Comparison of ENCODE assay signal across 8 cellular contexts in the genomic region with DNA sequence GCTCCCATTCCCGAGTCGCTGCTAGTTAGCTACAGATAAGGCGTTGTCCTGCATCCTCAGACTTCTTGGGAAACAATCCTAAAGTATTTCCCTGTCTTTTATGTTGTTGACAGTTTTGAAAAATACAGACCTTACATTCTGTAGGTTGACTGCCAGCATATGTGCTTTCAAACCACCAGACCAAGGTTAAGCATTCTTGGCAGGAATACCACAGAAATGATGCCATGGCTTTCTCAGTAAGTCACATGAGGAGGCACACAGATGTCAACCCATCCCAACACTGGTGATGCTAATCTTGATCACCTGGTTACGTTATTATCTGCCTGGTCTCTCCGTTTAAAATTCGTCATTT. TPM values are rescaled to one million over a fixed set of nuclear protein-coding genes. Genes with fewer than 3 reads are reported as not detected.
DNase-seq lines count a peak whose midpoint lies in the region; TF ChIP-seq lines count a peak whose summit lies in the region.

No MANE protein-coding gene starts in this region.

- no peak overlapping the region for H2BK5ac ChIP-seq in neuronal stem cell (ENCODE audit: low read length)

- BruUV-seq in Caco-2 (replicated peaks; lab: Mats Ljungman, UMichigan), result no TSS peak

- peaks cover 3% of the 10 kb centered on the region for H3K79me1 ChIP-seq in neuronal stem cell (ENCODE audit: low read depth, low read length)

- H3K4me3 ChIP-seq in Caco-2 (ENCODE audit: low read depth, low read length) (peak overlapping the region; percentile 99), NT2/D1 (ENCODE audit: insufficient read length, low read depth) (peak overlapping the region; percentile 92), endodermal cell (ENCODE audit: low read length) (peak overlapping the region; percentile 92), neuronal stem cell (ENCODE audit: low read length in 2 of 2) (peak overlapping the region; percentile 87 to 93)

- WGBS in endodermal cell (ENCODE audit: insufficient coverage in 1 of 2, insufficient read length in 1 of 2), 2 experiments, result 51 to 73% methylated on average over 3 to 6 of the region's 6 CpGs
- no CpG with 5 or more reads among the region's 6 CpGs for WGBS in neuronal stem cell (ENCODE audit: extremely low coverage in 2 of 2, insufficient read length in 2 of 2, insufficient replicate concordance in 1 of 2), 2 donors

- H3K36me3 ChIP-seq in Caco-2 (ENCODE audit: control insufficient read depth, insufficient read depth, low read length) (no peaks in the 10 kb centered on the region; the same call in 1 of the 2 replicates), NT2/D1 (ENCODE audit: insufficient read depth, insufficient read length, low read length) (peaks cover 37% of the 10 kb centered on the region), endodermal cell (ENCODE audit: control insufficient read depth, insufficient read depth, low read length) (peaks cover 24% of the 10 kb centered on the region), neuronal stem cell (replicated peaks in 1 of 2; ENCODE audit: control insufficient read depth in 2 of 2, insufficient read depth in 2 of 2, low read length in 2 of 2) (peaks cover 7 to 50% of the 10 kb centered on the region in 2 donors)

- H2BK120ac ChIP-seq in neuronal stem cell (ENCODE audit: low read depth, low read length), result no peak overlapping the region

- no peak overlapping the region for H2AK5ac ChIP-seq in neuronal stem cell (ENCODE audit: low read depth, low read length)

- H3K27me3 Mint-ChIP-seq in Caco-2 (ENCODE audit: insufficient read depth, unreplicated experiment) (no peaks in the 10 kb centered on the region), endodermal cell (ENCODE audit: insufficient read depth) (no peaks in the 10 kb centered on the region)

- peak overlapping the region; percentile 93 for H2AFZ ChIP-seq in neuronal stem cell (ENCODE audit: low read length)

- H3K27ac Mint-ChIP-seq in Caco-2 (ENCODE audit: unreplicated experiment) (peak overlapping the region; percentile 97), endodermal cell (no peak overlapping the region)

- H3K27ac ChIP-seq in endodermal cell (ENCODE audit: low read depth, low read length) (no peak overlapping the region), neuronal stem cell (replicated peaks; ENCODE audit: low read length) (no peak overlapping the region)

- TF ChIP-seq CTCF in Caco-2 (IDR thresholded peaks at IDR 0.05; ENCODE audit: insufficient read depth in 1 of 2, low read depth in 1 of 2, low read length in 1 of 2, severe bottlenecking in 1 of 2, unreplicated experiment in 1 of 2) (no peak), endodermal cell (conservative IDR thresholded peaks at IDR 0.05) (no peak), GM20000 (IDR thresholded peaks at IDR 0.05; ENCODE audit: extremely low read depth, missing control alignments) (no peak)

- H3K9ac ChIP-seq in NT2/D1 (ENCODE audit: insufficient read length, low read depth) (peak overlapping the region; percentile 96), endodermal cell (ENCODE audit: extremely low read depth, low read length, poor library complexity, severe bottlenecking) (peak overlapping the region; percentile 88), neuronal stem cell (ENCODE audit: low read depth, low read length, poor library complexity) (no peak overlapping the region)

- peak overlapping the region; percentile 96 for H3K4me3 Mint-ChIP-seq in Caco-2 (ENCODE audit: unreplicated experiment)
- H3K4me3 Mint-ChIP-seq in endodermal cell, result peak overlapping the region; percentile 82

- no peaks in the 10 kb centered on the region for H3K4me1 Mint-ChIP-seq in Caco-2 (ENCODE audit: low read depth, unreplicated experiment)
- peaks cover 6% of the 10 kb centered on the region for H3K4me1 Mint-ChIP-seq in endodermal cell

- H4K8ac ChIP-seq in neuronal stem cell (ENCODE audit: low read depth, low read length), result no peak overlapping the region

- peaks cover 32% of the 10 kb centered on the region for H3K36me3 Mint-ChIP-seq in Caco-2 (ENCODE audit: insufficient read depth, unreplicated experiment)
- H3K36me3 Mint-ChIP-seq in endodermal cell (ENCODE audit: low read depth), result peaks cover 20% of the 10 kb centered on the region

- H3K23ac ChIP-seq in neuronal stem cell (ENCODE audit: low read depth, low read length, poor library complexity), result no peak overlapping the region

- no peak overlapping the region for H3K14ac ChIP-seq in neuronal stem cell (ENCODE audit: low read length)

- CTCF ChIA-PET in Caco-2 (lab: Charles Lee), result interaction anchor here (0.6 to 1.2 kb wide), 2 partner anchors 54 to 66 kb away, joined by 3 read pairs; no protein-coding TSS in a partner anchor

- no peak overlapping the region for H2BK12ac ChIP-seq in neuronal stem cell (ENCODE audit: low read length)

- H3K4me2 ChIP-seq in neuronal stem cell (ENCODE audit: insufficient read depth, low read length, poor library complexity, severe bottlenecking), result peak overlapping the region; percentile 74

- no peak overlapping the region for H4K91ac ChIP-seq in neuronal stem cell (ENCODE audit: low read depth, low read length, poor library complexity)

- no peaks in the 10 kb centered on the region for H3K27me3 ChIP-seq in Caco-2 (replicated peaks; ENCODE audit: control insufficient read depth, insufficient read depth, low read length)
- no peaks in the 10 kb centered on the region for H3K27me3 ChIP-seq in NT2/D1 (ENCODE audit: insufficient read depth, insufficient read length)
- H3K27me3 ChIP-seq in endodermal cell (ENCODE audit: control insufficient read depth, insufficient read depth, low read length, poor library complexity, severe bottlenecking), result no peaks in the 10 kb centered on the region
- no peaks in the 10 kb centered on the region for H3K27me3 ChIP-seq in neuronal stem cell (ENCODE audit: control insufficient read depth in 3 of 3, insufficient read depth in 3 of 3, low read depth in 1 of 3, low read length in 3 of 3)

- H3K9me3 ChIP-seq in Caco-2 (no peaks in the 10 kb centered on the region), NT2/D1 (ENCODE audit: insufficient read depth, low read length) (no peaks in the 10 kb centered on the region), endodermal cell (ENCODE audit: control insufficient read depth, low read length) (no peaks in the 10 kb centered on the region), neuronal stem cell (replicated peaks in 1 of 2; ENCODE audit: control insufficient read depth in 2 of 2, insufficient read depth in 1 of 2, low read depth in 1 of 2, low read length in 2 of 2) (no peaks in the 10 kb centered on the region)

- intact Hi-C loops in Caco-2 (cut with micrococcal nuclease; ENCODE audit: unreplicated experiment), result loop anchor here (2.0 to 10.0 kb wide), 3 partner anchors 47 to 131 kb away; a partner anchor contains a TSS

- H3K4ac ChIP-seq in neuronal stem cell (ENCODE audit: low read length), result no peak overlapping the region

- POLR2A ChIA-PET in Caco-2 (lab: Charles Lee), result interaction anchor here (0.6 to 1.4 kb wide), 6 partner anchors 38 to 713 kb away, joined by 3 to 11 read pairs (median 5); a partner anchor contains a TSS

- no peak overlapping the region for H3K18ac ChIP-seq in neuronal stem cell (ENCODE audit: low read length)

- H2BK15ac ChIP-seq in neuronal stem cell (ENCODE audit: low read length), result no peak overlapping the region

- H3K9me3 Mint-ChIP-seq in Caco-2 (ENCODE audit: unreplicated experiment) (no peaks in the 10 kb centered on the region), endodermal cell (no peaks in the 10 kb centered on the region)

- no peak for DNase-seq in Caco-2
- no peak for DNase-seq in NT2/D1 (ENCODE audit: low read depth, low spot score)
- DNase-seq in endodermal cell, result no peak
- DNase-seq in neuronal stem cell (ENCODE audit: low spot score), result no peak
- DNase-seq in GM20000 (ENCODE audit: low spot score), result no peak
- no peak for DNase-seq in UCSD-AML1 (lab: John Stamatoyannopoulos, UW; ENCODE audit: unreplicated experiment)
- no peak for DNase-seq in epidermal melanocyte (ENCODE audit: insufficient read length, low spot score)
- DNase-seq in activated CD8-positive, alpha-beta memory T cell treated with anti-CD3 and anti-CD28 coated beads for 24 hours, result no peak

- H3K4me1 ChIP-seq in Caco-2, result peaks cover 16% of the 10 kb centered on the region
- no peaks in the 10 kb centered on the region for H3K4me1 ChIP-seq in NT2/D1 (ENCODE audit: insufficient read depth, insufficient read length)
- no peaks in the 10 kb centered on the region for H3K4me1 ChIP-seq in endodermal cell (ENCODE audit: control insufficient read depth, insufficient read depth, low read length)
- H3K4me1 ChIP-seq in neuronal stem cell (ENCODE audit: control insufficient read depth in 2 of 2, insufficient read depth in 1 of 2, low read depth in 1 of 2, low read length in 2 of 2), result peaks cover 4% of the 10 kb centered on the region in 2 donors

RNA-seq across cellular contexts. Expression of a gene that starts 0.9 kb away (rescaled TPM):
- total RNA-seq in Caco-2 (2022) (30.4 and 30.8 TPM in 2 replicates), endodermal cell (10 to 100 TPM; 14.7 to 16.6 TPM)
- polyA plus RNA-seq in endodermal cell (2013, experiment 1 of 2), result 15.9 TPM
- 17.1 TPM for polyA plus RNA-seq in endodermal cell (2013, experiment 2 of 2)
- 12.1 TPM for polyA plus RNA-seq in neuronal stem cell (2013, experiment 1 of 2)
- 11.8 TPM for polyA plus RNA-seq in neuronal stem cell (2013, experiment 2 of 2)

RNA-seq across cellular contexts. Expression of a gene that starts 47.0 kb away (rescaled TPM):
- 407 and 408 TPM in 2 replicates for total RNA-seq in Caco-2 (2022)
- 100 to 1,000 TPM; 309 to 319 TPM for total RNA-seq in endodermal cell
- 190 TPM for polyA plus RNA-seq in endodermal cell (2013, experiment 1 of 2)
- 174 TPM for polyA plus RNA-seq in endodermal cell (2013, experiment 2 of 2)
- 68.7 TPM for polyA plus RNA-seq in neuronal stem cell (2013, experiment 1 of 2)
- polyA plus RNA-seq in neuronal stem cell (2013, experiment 2 of 2), result 64.6 TPM

RNA-seq across cellular contexts. Expression of a gene that starts 49.6 kb away (rescaled TPM):
- total RNA-seq in Caco-2 (2022), result 34.6 and 34.9 TPM in 2 replicates
- total RNA-seq in endodermal cell, result 10 to 100 TPM; 34.5 to 48.7 TPM
- polyA plus RNA-seq in endodermal cell (2013, experiment 1 of 2), result 60.4 TPM
- 57.4 TPM for polyA plus RNA-seq in endodermal cell (2013, experiment 2 of 2)
- polyA plus RNA-seq in neuronal stem cell (2013, experiment 1 of 2), result 27.4 TPM
- polyA plus RNA-seq in neuronal stem cell (2013, experiment 2 of 2), result 27.8 TPM
